10 cellular contexts compared by ENCODE assay signal in the genomic region with DNA sequence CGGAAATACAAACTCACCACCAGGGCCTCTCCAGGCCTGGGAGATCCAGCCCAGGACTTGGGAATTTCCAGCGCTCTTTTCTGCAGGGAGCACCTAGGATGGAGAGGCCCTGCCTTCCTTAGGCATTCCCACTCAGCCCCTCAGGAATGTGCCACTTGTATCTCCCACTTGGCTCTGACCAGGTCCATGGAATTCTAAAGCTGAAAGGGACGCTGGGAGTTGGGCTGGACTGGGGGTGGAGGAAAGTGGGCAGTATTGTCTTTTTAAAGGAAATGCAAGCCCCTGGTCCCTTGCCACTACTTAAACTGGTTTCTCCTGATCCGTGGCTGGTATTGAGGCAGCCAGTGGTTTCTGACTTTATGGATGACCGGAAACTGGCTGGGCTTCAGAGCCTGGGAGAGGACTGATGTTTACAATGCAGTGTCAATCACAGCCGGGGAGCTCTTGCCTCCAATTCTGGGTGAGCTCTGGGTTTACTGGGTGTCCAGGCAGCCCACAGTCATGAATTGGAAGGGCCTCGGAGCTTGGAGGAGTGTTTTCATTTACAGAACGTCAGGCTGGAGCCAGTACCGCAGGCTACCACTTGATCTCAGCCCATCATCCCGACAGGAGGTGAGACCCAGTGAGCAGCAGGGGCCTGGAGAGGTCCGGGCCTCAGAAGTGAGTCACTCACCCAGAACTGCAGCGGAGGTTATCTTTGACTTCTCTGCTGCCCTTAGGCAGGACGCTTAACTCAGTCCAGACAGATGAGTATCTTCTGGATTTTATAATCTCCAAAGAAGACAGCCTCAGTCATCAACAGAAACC. TPM values are rescaled to one million over a fixed set of nuclear protein-coding genes. Genes with fewer than 3 reads are reported as not detected.
DNase-seq lines count a peak whose midpoint lies in the region; ATAC-seq and TF ChIP-seq lines count a peak whose summit lies in the region.
"Had no signal": no experiment of that assay in that cellular context is flagged by ENCODE, and none has a peak within 500 bp of the region (broad histone marks: within the 10 kb centered on the region; RNA-seq: fewer than 3 reads in every experiment).

No MANE protein-coding gene starts in this region.

- H3K4me1 ChIP-seq in iPS-15b (ENCODE audit: control insufficient read depth, insufficient read depth, low read length) (peaks cover 2% of the 10 kb centered on the region), upper lobe of left lung (peaks cover 30 to 67% (median 37%) of the 10 kb centered on the region in 4 donors)
- H3K4me1 ChIP-seq: HAP-1 had no signal

- 50 to 66% methylated on average over 7 to 13 of the region's 13 CpGs for WGBS in upper lobe of left lung, 2 donors

- peak overlapping the region; percentile 62 to 79 (median 69) for H3K27ac ChIP-seq in upper lobe of left lung

- H3K4me3 Mint-ChIP-seq in activated T-cell treated with anti-CD3 and anti-CD28 coated beads, Interleukin-2, amount 50 U/mL, for 72 hours: peak overlapping the region; percentile 10 to 32
- H3K4me3 Mint-ChIP-seq in activated CD4-positive, alpha-beta memory T cell treated with anti-CD3 and anti-CD28 coated beads, Interleukin-2, amount 10 ng/mL, durations not matched to agents 7 days and 5 days: peak overlapping the region; percentile 27

- H3K4me1 Mint-ChIP-seq in activated T-cell treated with anti-CD3 and anti-CD28 coated beads, Interleukin-2, amount 50 U/mL, for 72 hours (ENCODE audit: low read depth): no peaks in the 10 kb centered on the region
- peaks cover 16% of the 10 kb centered on the region for H3K4me1 Mint-ChIP-seq in activated CD4-positive, alpha-beta memory T cell treated with anti-CD3 and anti-CD28 coated beads, Interleukin-2, amount 10 ng/mL, durations not matched to agents 7 days and 5 days

- peaks cover 14% of the 10 kb centered on the region for H3K27me3 Mint-ChIP-seq in activated T-cell treated with anti-CD3 and anti-CD28 coated beads, Interleukin-2, amount 50 U/mL, for 72 hours (ENCODE audit: low read depth)
- H3K27me3 Mint-ChIP-seq in activated CD4-positive, alpha-beta memory T cell treated with anti-CD3 and anti-CD28 coated beads, Interleukin-2, amount 10 ng/mL, durations not matched to agents 7 days and 5 days: peaks cover 11% of the 10 kb centered on the region

- peak in 2 of 4 donors; percentile 13 to 42 for TF ChIP-seq POLR2A in upper lobe of left lung (IDR thresholded peaks at IDR 0.05)

- no peak overlapping the region for H3K27ac Mint-ChIP-seq in activated T-cell treated with anti-CD3 and anti-CD28 coated beads, Interleukin-2, amount 50 U/mL, for 72 hours
- no peak overlapping the region for H3K27ac Mint-ChIP-seq in activated CD4-positive, alpha-beta memory T cell treated with anti-CD3 and anti-CD28 coated beads, Interleukin-2, amount 10 ng/mL, durations not matched to agents 7 days and 5 days

- H3K4me3 ChIP-seq in iPS-15b (ENCODE audit: low read depth, low read length) (peak overlapping the region; percentile 30), upper lobe of left lung (peak overlapping the region in 3 of 4 donors; percentile 42 to 55 (median 54))
- H3K4me3 ChIP-seq: HAP-1 had no signal

- peak in 1 of 6 experiments; percentile 44 for TF ChIP-seq CTCF in upper lobe of left lung (IDR thresholded peaks at IDR 0.05)

- no peak overlapping the region for H3K9ac ChIP-seq in iPS-15b (ENCODE audit: low read depth, low read length)

- POLR2A ChIA-PET in activated CD4-positive, alpha-beta memory T cell treated with anti-CD3 and anti-CD28 coated beads, Interleukin-2, amount 10 ng/mL, durations not matched to agents 7 days and 5 days (lab: Charles Lee): interaction anchor here (1.5 kb wide), 1 partner anchor 39 kb away, joined by 3 read pairs; no protein-coding TSS in a partner anchor

- no peak for DNase-seq in activated T-cell treated with anti-CD3 and anti-CD28 coated beads, Interleukin-2, amount 50 U/mL, for 72 hours
- DNase-seq in activated T-cell treated with anti-CD3 and anti-CD28 coated beads for 4 hours (no peak), upper lobe of left lung (peak in 1 of 2 donors; percentile 83), NCI-H187 treated with DMSO at 0.1 percent for 48 hours (lab: John Stamatoyannopoulos, UW) (no peak)
- DNase-seq in activated CD4-positive, alpha-beta memory T cell treated with anti-CD3 and anti-CD28 coated beads, Interleukin-2, amount 10 ng/mL, durations not matched to agents 7 days and 5 days: no peak
- DNase-seq: stimulated activated CD4-positive, alpha-beta T cell treated with anti-CD3 and anti-CD28 coated beads, Interleukin-4, amount 100 ng/mL, for 1 hour had no signal

- H3K36me3 ChIP-seq in iPS-15b (ENCODE audit: control insufficient read depth, insufficient read depth, low read length) (peaks cover 7% of the 10 kb centered on the region), upper lobe of left lung (peaks cover 0 to 23% (median 12%) of the 10 kb centered on the region in 4 donors)

- no peak for TF ChIP-seq EP300 in upper lobe of left lung (IDR thresholded peaks at IDR 0.05)

- no peak for ATAC-seq in activated T-cell treated with anti-CD3 and anti-CD28 coated beads, Interleukin-2, amount 50 U/mL, for 72 hours (replicated peaks in 1 of 2)
- peak in 1 of 2 donors; percentile 80 for ATAC-seq in upper lobe of left lung (ENCODE audit: low FRiP score in 2 of 2)
- no peak for ATAC-seq in GM19463 (IDR thresholded peaks at IDR 0.05; ENCODE audit: unreplicated experiment)
- ATAC-seq in HG02798 (IDR thresholded peaks at IDR 0.05; ENCODE audit: poor library complexity, unreplicated experiment): no peak

- H3K9me3 Mint-ChIP-seq in activated T-cell treated with anti-CD3 and anti-CD28 coated beads, Interleukin-2, amount 50 U/mL, for 72 hours: no peaks in the 10 kb centered on the region
- no peaks in the 10 kb centered on the region for H3K9me3 Mint-ChIP-seq in activated CD4-positive, alpha-beta memory T cell treated with anti-CD3 and anti-CD28 coated beads, Interleukin-2, amount 10 ng/mL, durations not matched to agents 7 days and 5 days

- H3K36me3 Mint-ChIP-seq in activated T-cell treated with anti-CD3 and anti-CD28 coated beads, Interleukin-2, amount 50 U/mL, for 72 hours (ENCODE audit: insufficient read depth in 2 of 2): peaks cover 0 to under 1% of the 10 kb centered on the region in 2 donors
- H3K36me3 Mint-ChIP-seq in activated CD4-positive, alpha-beta memory T cell treated with anti-CD3 and anti-CD28 coated beads, Interleukin-2, amount 10 ng/mL, durations not matched to agents 7 days and 5 days (ENCODE audit: low read depth): peaks cover under 1% of the 10 kb centered on the region

- H3K27me3 ChIP-seq in iPS-15b (ENCODE audit: control insufficient read depth, insufficient read depth, low read length) (peaks cover 8% of the 10 kb centered on the region), upper lobe of left lung (no peaks in the 10 kb centered on the region)

- CTCF ChIA-PET in activated CD4-positive, alpha-beta memory T cell treated with anti-CD3 and anti-CD28 coated beads, Interleukin-2, amount 10 ng/mL, durations not matched to agents 7 days and 5 days (lab: Charles Lee): interaction anchor here (0.5 to 3.2 kb wide), 5 partner anchors 10 to 330 kb away, joined by 3 to 14 read pairs (median 5); no protein-coding TSS in a partner anchor

- H3K9me3 ChIP-seq in iPS-15b (ENCODE audit: control insufficient read depth, insufficient read depth, low read length) (no peaks in the 10 kb centered on the region), upper lobe of left lung (no peaks in the 10 kb centered on the region)
- H3K9me3 ChIP-seq: HAP-1 had no signal

RNA-seq across cellular contexts. Expression of a gene that starts 27.3 kb away (rescaled TPM):
- 10 to 100 TPM; 26.9 to 28.4 TPM for total RNA-seq in activated T-cell treated with anti-CD3 and anti-CD28 coated beads, Interleukin-2, amount 50 U/mL, for 72 hours
- 10 to 100 TPM; 30.1 to 31.5 TPM for total RNA-seq in activated CD4-positive, alpha-beta memory T cell treated with anti-CD3 and anti-CD28 coated beads, Interleukin-2, amount 10 ng/mL, durations not matched to agents 7 days and 5 days
- 100 to 1,000 TPM; 122 to 350 (median 182) TPM for total RNA-seq in upper lobe of left lung

RNA-seq across cellular contexts. Expression of a gene that starts 30.3 kb away (rescaled TPM):
- total RNA-seq in activated T-cell treated with anti-CD3 and anti-CD28 coated beads, Interleukin-2, amount 50 U/mL, for 72 hours: 10 to 100 TPM; 67.3 to 68.5 TPM
- 10 to 100 TPM; 80.3 to 81.1 TPM for total RNA-seq in activated CD4-positive, alpha-beta memory T cell treated with anti-CD3 and anti-CD28 coated beads, Interleukin-2, amount 10 ng/mL, durations not matched to agents 7 days and 5 days
- total RNA-seq in upper lobe of left lung: 10 to 100 TPM; 35.3 to 72.9 (median 51.6) TPM

RNA-seq across cellular contexts. Expression of a gene that starts 32.9 kb away (rescaled TPM):
- 10 to 100 TPM; 55.4 to 59.8 TPM for total RNA-seq in activated T-cell treated with anti-CD3 and anti-CD28 coated beads, Interleukin-2, amount 50 U/mL, for 72 hours
- 10 to 100 TPM; 70.0 to 72.7 TPM for total RNA-seq in activated CD4-positive, alpha-beta memory T cell treated with anti-CD3 and anti-CD28 coated beads, Interleukin-2, amount 10 ng/mL, durations not matched to agents 7 days and 5 days
- 100 to 1,000 TPM in 1 of 6 donors, 10 to 100 TPM in 5; 54.3 to 136 (median 78.0) TPM for total RNA-seq in upper lobe of left lung

RNA-seq across cellular contexts. Expression of a gene that starts 53.9 kb away (rescaled TPM):
- total RNA-seq in activated T-cell treated with anti-CD3 and anti-CD28 coated beads, Interleukin-2, amount 50 U/mL, for 72 hours: not detected
- total RNA-seq in activated CD4-positive, alpha-beta memory T cell treated with anti-CD3 and anti-CD28 coated beads, Interleukin-2, amount 10 ng/mL, durations not matched to agents 7 days and 5 days: not detected
- not detected for total RNA-seq in upper lobe of left lung

RNA-seq across cellular contexts. Expression of a gene that starts 54.2 kb away (rescaled TPM):
- total RNA-seq in activated T-cell treated with anti-CD3 and anti-CD28 coated beads, Interleukin-2, amount 50 U/mL, for 72 hours: 10 to 100 TPM; 73.7 to 75.6 TPM
- total RNA-seq in activated CD4-positive, alpha-beta memory T cell treated with anti-CD3 and anti-CD28 coated beads, Interleukin-2, amount 10 ng/mL, durations not matched to agents 7 days and 5 days: 100 to 1,000 TPM in 1 of 2 experiments, 10 to 100 TPM in 1; 94.6 to 109 TPM
- total RNA-seq in upper lobe of left lung: 100 to 1,000 TPM in 5 of 6 donors, 10 to 100 TPM in 1; 88.4 to 312 (median 188) TPM
